1 cellular context compared by ENCODE assay signal in genomic region chr1:92484171-92484471, GRCh38.
TF ChIP-seq lines count a peak whose summit lies in the region.

No MANE protein-coding gene starts in this region.

TF ChIP-seq in GM23338, 12 proteins besides CTCF, POLR2A, EP300 and RAD21 (continued from another document):
- TF ChIP-seq ZNF462 (CRISPR knock-in tag; IDR thresholded peaks at IDR 0.05) (no peak), POLR2AphosphoS5 (IDR thresholded peaks at IDR 0.05; ENCODE audit: low read depth) (no peak), JUNB (IDR thresholded peaks at IDR 0.05; ENCODE audit: unreplicated experiment) (no peak)
